ENCODE assay signal across 8 cellular contexts in the genomic region with DNA sequence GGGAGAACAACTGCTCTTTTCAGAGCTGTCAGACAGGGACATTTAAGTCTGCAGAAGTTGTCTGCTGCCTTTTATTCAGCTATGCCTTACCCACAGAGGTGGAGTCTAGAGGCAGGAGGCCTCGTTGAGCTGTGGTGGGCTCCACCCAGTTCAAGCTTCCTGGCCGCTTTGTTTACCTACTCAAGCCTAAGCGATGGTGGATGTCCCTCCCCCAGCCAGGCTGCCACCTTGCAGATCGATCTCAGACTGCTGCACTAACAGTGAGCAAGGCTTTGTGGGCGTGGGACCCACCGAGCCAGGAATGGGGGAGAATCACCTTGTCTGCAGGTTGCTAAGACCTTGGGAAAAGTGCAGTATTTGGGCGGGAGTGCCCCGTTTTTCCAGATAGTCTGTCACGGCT. TPM values are rescaled to one million over a fixed set of nuclear protein-coding genes. Genes with fewer than 3 reads are reported as not detected.
"Had no signal": no experiment of that assay in that cellular context is flagged by ENCODE, and none has a peak within 500 bp of the region (broad histone marks: within the 10 kb centered on the region; RNA-seq: fewer than 3 reads in every experiment).

No MANE protein-coding gene starts in this region.

RNA-seq across cellular contexts. Expression of gene PAX9, which starts 37.8 kb away (rescaled TPM):
- total RNA-seq: heart right ventricle; left cardiac atrium; lung microvascular endothelial cell; mesothelial cell of epicardium; natural killer cell treated with Interleukin-12 subunit alpha and Interleukin-12 subunit beta and Interleukin-15 and Interleukin-18, amount 100 ng/mL, for 72 hours; neural crest cell; right atrium auricular region; smooth muscle cell had no signal
- polyA plus RNA-seq: smooth muscle cell had no signal
